In genomic region chr2:127735044-127735443, GRCh38 we compare ENCODE assay signal across 16 cellular contexts. TPM values are rescaled to one million over a fixed set of nuclear protein-coding genes. Genes with fewer than 3 reads are reported as not detected.
A peak's percentile ranks its signal among the peaks of the same experiment; 100 is the strongest.
DNase-seq lines count a peak whose midpoint lies in the region; ATAC-seq and TF ChIP-seq lines count a peak whose summit lies in the region.
"Had no signal": no experiment of that assay in that cellular context is flagged by ENCODE, and none has a peak within 500 bp of the region (broad histone marks: within the 10 kb centered on the region; RNA-seq: fewer than 3 reads in every experiment).

No MANE protein-coding gene starts in this region.

- H3K4me1 ChIP-seq in ascending aorta, result peaks cover 2 to 8% of the 10 kb centered on the region in 2 donors
- H3K4me1 ChIP-seq in adrenal gland (replicated peaks in 1 of 2), result peaks cover 0 to 14% of the 10 kb centered on the region in 2 donors

- H3K27me3 ChIP-seq in ascending aorta, result no peaks in the 10 kb centered on the region
- H3K27me3 ChIP-seq in adrenal gland, result no peaks in the 10 kb centered on the region

- TF ChIP-seq POLR2A in adrenal gland (IDR thresholded peaks at IDR 0.05), result no peak

- H3K36me3 ChIP-seq in ascending aorta, result no peaks in the 10 kb centered on the region
- no peaks in the 10 kb centered on the region for H3K36me3 ChIP-seq in adrenal gland (replicated peaks in 1 of 2)

- DNase-seq in left kidney (ENCODE audit: low read depth, low spot score), result peak; percentile 66
- DNase-seq in renal cortical epithelial cell (ENCODE audit: low read depth), result peak; percentile 39
- DNase-seq in NCI-H226, result no peak
- DNase-seq in ascending aorta (ENCODE audit: low spot score in 2 of 2), result no peak
- no peak for DNase-seq in adrenal gland
- DNase-seq: activated CD4-positive, alpha-beta T cell treated with anti-CD3 and anti-CD28 coated beads, Interleukin-2, amount 10 ng/mL, durations not matched to agents 7 days and 5 days; activated CD8-positive, alpha-beta memory T cell treated with anti-CD3 and anti-CD28 coated beads, Interleukin-2, amount 50 U/mL, for 4 hours; activated effector memory CD4-positive, alpha-beta T cell treated with anti-CD3 and anti-CD28 coated beads, Interleukin-2, amount 50 U/mL, for 16 hours; effector CD4-positive, alpha-beta T cell; immature natural killer cell; NCI-H1694 treated with DMSO at 0.1 percent for 48 hours; nucleus accumbens; stimulated activated CD4-positive, alpha-beta T cell treated with anti-CD3 and anti-CD28 coated beads, Interleukin-2, amount 100 ng/mL, for 48 hours; T-cell had no signal

- no peak for TF ChIP-seq CTCF in ascending aorta (IDR thresholded peaks at IDR 0.05)
- TF ChIP-seq CTCF in adrenal gland (IDR thresholded peaks at IDR 0.05), result no peak

- H3K27ac ChIP-seq in ascending aorta, result no peak overlapping the region
- no peak overlapping the region for H3K27ac ChIP-seq in adrenal gland

- H3K9me3 ChIP-seq in ascending aorta, result no peaks in the 10 kb centered on the region
- no peaks in the 10 kb centered on the region for H3K9me3 ChIP-seq in adrenal gland (replicated peaks in 1 of 3)

- ATAC-seq in GM18909 (IDR thresholded peaks at IDR 0.05; ENCODE audit: poor library complexity, unreplicated experiment) (peak; percentile 18), HG03354 (IDR thresholded peaks at IDR 0.05; ENCODE audit: poor library complexity, severe bottlenecking, unreplicated experiment) (peak; percentile 21)
- ATAC-seq: T-cell had no signal

- H3K4me3 ChIP-seq in ascending aorta (no peak overlapping the region), adrenal gland (no peak overlapping the region)

- WGBS in adrenal gland, 4 donors, result 86 to 94% (median 91%) methylated on average over 2 of the region's 2 CpGs

- intact Hi-C loops in ascending aorta (cut with DNase I) (no loop called here), adrenal gland (cut with DNase I) (no loop called here)

RNA-seq across cellular contexts. Expression of gene SFT2D3, which starts 33.7 kb away (rescaled TPM):
- total RNA-seq in renal cortical epithelial cell (5.4 and 9.2 TPM in 2 replicates), ascending aorta (8.3 TPM), adrenal gland (10 to 100 TPM in 3 of 8 donors, 1 to 10 TPM in 5; 5.1 to 12.2 (median 8.1) TPM)
- 1 to 10 TPM; 4.3 to 8.5 (median 5.4) TPM for polyA plus RNA-seq in adrenal gland

RNA-seq across cellular contexts. Expression of gene LIMS2, which starts 59.7 kb away (rescaled TPM):
- 0.87 and 3.7 TPM in 2 replicates for total RNA-seq in renal cortical epithelial cell
- 169 TPM for total RNA-seq in ascending aorta
- total RNA-seq in adrenal gland, result 10 to 100 TPM in 7 of 8 donors, 1 to 10 TPM in 1; 8.7 to 32.3 (median 16.1) TPM
- polyA plus RNA-seq in adrenal gland, result 100 to 1,000 TPM in 2 of 3 donors, 1 to 10 TPM in 1; 3.8 to 142 (median 107) TPM

Comparison
In these comparisons a context has a peak if more than half of its experiments do, and no peak if none do; other contexts are left out.
1. DNase-seq: peak in left kidney (single experiment) and renal cortical epithelial cell (single experiment); none in NCI-H226 (single experiment), ascending aorta (0 of 2) and adrenal gland (0 of 7).